ENCODE assay signal across 9 cellular contexts in the genomic region with DNA sequence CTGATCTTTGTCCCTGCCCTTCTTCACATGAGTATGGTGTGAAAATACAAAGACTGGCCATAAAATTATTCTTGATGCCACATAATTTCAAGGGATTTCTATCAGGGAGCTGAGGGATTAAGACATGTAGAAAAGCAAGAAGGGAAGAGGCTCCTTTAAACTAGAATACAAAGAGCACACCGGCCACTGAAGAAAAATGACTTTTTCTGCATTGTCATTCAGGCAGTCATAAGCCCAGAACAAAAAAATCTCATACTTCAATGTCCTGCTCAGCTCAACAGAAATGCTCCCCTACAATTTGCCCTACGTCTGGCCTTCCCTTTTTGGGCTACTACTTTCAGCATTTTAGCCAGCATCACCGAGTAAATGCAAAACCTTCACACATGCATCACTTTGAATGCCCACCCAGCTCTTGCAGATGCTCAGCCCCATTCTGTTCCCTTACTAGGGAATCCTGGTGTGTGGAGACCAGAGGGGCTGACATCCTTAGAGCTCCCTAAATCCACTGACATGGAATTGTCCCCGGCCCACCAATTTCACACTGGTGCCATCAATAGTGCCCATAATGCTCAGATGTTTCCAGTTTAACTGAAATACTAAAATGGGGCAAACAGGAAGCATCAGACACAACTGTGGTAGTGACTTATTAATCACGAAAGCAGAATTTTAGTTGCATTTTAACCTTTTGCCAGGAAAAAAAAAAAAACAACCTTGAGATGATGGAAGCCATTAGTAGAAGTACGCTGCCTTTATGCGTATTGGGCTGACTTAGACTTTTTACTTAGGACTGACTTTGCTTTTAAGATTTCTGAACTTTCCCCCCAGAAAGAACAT. TPM values are rescaled to one million over a fixed set of nuclear protein-coding genes. Genes with fewer than 3 reads are reported as not detected.
A peak's percentile ranks its signal among the peaks of the same experiment; 100 is the strongest.
DNase-seq lines count a peak whose midpoint lies in the region; ATAC-seq and TF ChIP-seq lines count a peak whose summit lies in the region.
"Had no signal": no experiment of that assay in that cellular context is flagged by ENCODE, and none has a peak within 500 bp of the region (broad histone marks: within the 10 kb centered on the region; RNA-seq: fewer than 3 reads in every experiment).

No MANE protein-coding gene starts in this region.

- no peaks in the 10 kb centered on the region for H3K27me3 Mint-ChIP-seq in Calu3 (ENCODE audit: unreplicated experiment)
- H3K27me3 Mint-ChIP-seq in endodermal cell (ENCODE audit: insufficient read depth), result peaks cover 9% of the 10 kb centered on the region
- H3K27me3 Mint-ChIP-seq: progenitor cell of endocrine pancreas had no signal

- H3K4me1 Mint-ChIP-seq in Calu3 (ENCODE audit: low read depth, unreplicated experiment), result peaks cover 84% of the 10 kb centered on the region
- H3K4me1 Mint-ChIP-seq in endodermal cell, result peaks cover 30% of the 10 kb centered on the region

- no TSS peak for BruUV-seq in Calu3 (replicated peaks; lab: Mats Ljungman, UMichigan)

- H3K4me3 ChIP-seq in endodermal cell (ENCODE audit: low read length), result peak overlapping the region; percentile 25
- H3K4me3 ChIP-seq in WERI-Rb-1 (ENCODE audit: low read depth, low read length), result no peak overlapping the region

- whole genome bisulfite sequencing in endodermal cell (ENCODE audit: insufficient coverage in 1 of 2, insufficient read length in 1 of 2), 2 experiments, result 92 to 95% methylated on average over 6 to 7 of the region's 7 CpGs

- CTCF ChIA-PET in Calu3 (lab: Charles Lee), result interaction anchor here (0.7 to 3.8 kb wide), 3 partner anchors 19 to 57 kb away, joined by 3 to 32 read pairs (median 5); no protein-coding TSS in a partner anchor

- H3K9me3 Mint-ChIP-seq in Calu3 (ENCODE audit: low read depth, unreplicated experiment), result no peaks in the 10 kb centered on the region
- no peaks in the 10 kb centered on the region for H3K9me3 Mint-ChIP-seq in endodermal cell

- H3K27ac ChIP-seq in endodermal cell (ENCODE audit: low read depth, low read length) (no peak overlapping the region), WERI-Rb-1 (no peak overlapping the region)

- H3K27me3 ChIP-seq in endodermal cell (ENCODE audit: control insufficient read depth, insufficient read depth, low read length, poor library complexity, severe bottlenecking) (no peaks in the 10 kb centered on the region), WERI-Rb-1 (ENCODE audit: insufficient read depth, low read depth, severe bottlenecking) (no peaks in the 10 kb centered on the region)

- no peaks in the 10 kb centered on the region for H3K36me3 ChIP-seq in endodermal cell (ENCODE audit: control insufficient read depth, insufficient read depth, low read length)
- peaks cover 11% of the 10 kb centered on the region for H3K36me3 ChIP-seq in WERI-Rb-1

- DNase-seq in Calu3 (no peak), OCI-M1 (lab: John Stamatoyannopoulos, UW) (peak; percentile 11), endodermal cell (no peak), pons (ENCODE audit: low spot score) (peak; percentile 3), RPMI8226 (no peak), WERI-Rb-1 (no peak), ureter (ENCODE audit: low spot score) (no peak)

- H3K4me3 Mint-ChIP-seq in Calu3 (ENCODE audit: low read depth, unreplicated experiment), result peak overlapping the region; percentile 88
- H3K4me3 Mint-ChIP-seq in endodermal cell, result no peak overlapping the region

- H3K9me3 ChIP-seq in endodermal cell (ENCODE audit: control insufficient read depth, low read length), result no peaks in the 10 kb centered on the region
- no peaks in the 10 kb centered on the region for H3K9me3 ChIP-seq in WERI-Rb-1 (ENCODE audit: severe bottlenecking)

- peaks cover 3% of the 10 kb centered on the region for H3K4me1 ChIP-seq in endodermal cell (ENCODE audit: control insufficient read depth, insufficient read depth, low read length)

- ATAC-seq in GM19463 (IDR thresholded peaks at IDR 0.05; ENCODE audit: unreplicated experiment), result no peak

- peak overlapping the region; percentile 88 for H3K27ac Mint-ChIP-seq in Calu3 (ENCODE audit: unreplicated experiment)
- no peak overlapping the region for H3K27ac Mint-ChIP-seq in endodermal cell
- H3K27ac Mint-ChIP-seq: progenitor cell of endocrine pancreas had no signal

- intact Hi-C loops in Calu3 (cut with micrococcal nuclease; ENCODE audit: unreplicated experiment), result loop anchor here (2.0 kb wide), 3 partner anchors 37 to 71 kb away; no protein-coding TSS in a partner anchor

- no peak overlapping the region for H3K9ac ChIP-seq in endodermal cell (ENCODE audit: extremely low read depth, low read length, poor library complexity, severe bottlenecking)

- H3K36me3 Mint-ChIP-seq in Calu3 (ENCODE audit: insufficient read depth, unreplicated experiment) (peaks cover 61% of the 10 kb centered on the region), endodermal cell (ENCODE audit: low read depth) (peaks cover 1% of the 10 kb centered on the region)

- TF ChIP-seq CTCF in Calu3 (IDR thresholded peaks at IDR 0.05; ENCODE audit: unreplicated experiment) (no peak), endodermal cell (conservative IDR thresholded peaks at IDR 0.05) (no peak), WERI-Rb-1 (IDR thresholded peaks at IDR 0.05; ENCODE audit: low read depth, low read length) (no peak)

RNA-seq across cellular contexts. Expression of gene MAP3K14, which starts 2.7 kb away (rescaled TPM):
- 26.7 and 33.2 TPM in 2 replicates for total RNA-seq in Calu3 (2022)
- 1 to 10 TPM; 4.6 to 5.5 TPM for total RNA-seq in endodermal cell
- polyA plus RNA-seq in endodermal cell (2013, experiment 1 of 2), result 5.3 TPM
- polyA plus RNA-seq in endodermal cell (2013, experiment 2 of 2), result 4.0 TPM
- total RNA-seq in ureter, result 18.7 TPM

RNA-seq across cellular contexts. Expression of gene SPATA32, which starts 52.2 kb away (rescaled TPM):
- total RNA-seq in Calu3 (2022), result 0.85 and 0.88 TPM in 2 replicates
- total RNA-seq in endodermal cell, result under 1 TPM in 1 of 2 donors, not detected in 1; 0.18 TPM
- not detected for polyA plus RNA-seq in endodermal cell (2013, experiment 1 of 2)
- polyA plus RNA-seq in endodermal cell (2013, experiment 2 of 2), result not detected
- not detected for total RNA-seq in ureter

Comparison
In these comparisons a context has a peak if more than half of its experiments do, and no peak if none do; other contexts are left out.
1. DNase-seq: peak in OCI-M1 (single experiment) and pons (single experiment); none in Calu3 (single experiment), endodermal cell (single experiment), RPMI8226 (single experiment), WERI-Rb-1 (single experiment) and ureter (single experiment).